Comparison of ENCODE assay signal across 16 cellular contexts in genomic region chr2:128277961-128278681, GRCh38. TPM values are rescaled to one million over a fixed set of nuclear protein-coding genes. Genes with fewer than 3 reads are reported as not detected.
DNase-seq lines count a peak whose midpoint lies in the region; ATAC-seq and TF ChIP-seq lines count a peak whose summit lies in the region.
"Had no signal": no experiment of that assay in that cellular context is flagged by ENCODE, and none has a peak within 500 bp of the region (broad histone marks: within the 10 kb centered on the region; RNA-seq: fewer than 3 reads in every experiment).

No MANE protein-coding gene starts in this region.

- H3K36me3 ChIP-seq in neuronal stem cell (replicated peaks in 1 of 2; ENCODE audit: control insufficient read depth in 2 of 2, insufficient read depth in 2 of 2, low read length in 2 of 2): peaks cover 10 to 90% of the 10 kb centered on the region in 2 donors
- H3K36me3 ChIP-seq in aorta (ENCODE audit: control insufficient read depth in 1 of 2, insufficient read depth in 2 of 2, low read length in 1 of 2): no peaks in the 10 kb centered on the region
- H3K36me3 ChIP-seq in SK-N-SH (replicated peaks in 1 of 2; ENCODE audit: control insufficient read depth in 1 of 2, insufficient read depth in 2 of 2, low read length in 1 of 2): peaks cover 0 to 9% of the 10 kb centered on the region in 2 experiments
- H3K36me3 ChIP-seq: neural progenitor cell had no signal

- no peak for ATAC-seq in left ventricle myocardium superior
- no peak for ATAC-seq in aorta (ENCODE audit: low FRiP score)
- ATAC-seq: CD8-positive, alpha-beta T cell; K562; stimulated activated memory B cell treated with anti-CD40 and anti-IgM and Interleukin-4, amounts not matched to agents 10 μg/mL and 1 μg/mL and 100 μg/mL, for 72 hours had no signal

- no peak for TF ChIP-seq CTCF in SK-N-SH (IDR thresholded peaks at IDR 0.05)

- H3K27ac ChIP-seq in neuronal stem cell (replicated peaks; ENCODE audit: low read length) (no peak overlapping the region), aorta (ENCODE audit: low read depth in 1 of 2, low read length in 2 of 2) (no peak overlapping the region), SK-N-SH (ENCODE audit: low read depth in 2 of 2, low read length in 1 of 2) (no peak overlapping the region)
- H3K27ac ChIP-seq: neural progenitor cell had no signal

- CTCF ChIA-PET in SK-N-SH (lab: Yijun Ruan, JAX): interaction anchor here (0.7 to 2.1 kb wide), 2 partner anchors 10 to 23 kb away, joined by 3 to 5 read pairs; no protein-coding TSS in a partner anchor

- no peak overlapping the region for H3K23ac ChIP-seq in neuronal stem cell (ENCODE audit: low read depth, low read length, poor library complexity)

- TF ChIP-seq RAD21 in SK-N-SH (IDR thresholded peaks at IDR 0.05; ENCODE audit: low read length): no peak

- intact Hi-C loops in left ventricle myocardium superior (cut with micrococcal nuclease): no loop called here
- intact Hi-C loops in cardiac septum (cut with DNase I): no loop called here
- intact Hi-C loops in aorta (cut with DNase I): no loop called here

- WGBS in neuronal stem cell (ENCODE audit: extremely low coverage in 2 of 2, insufficient read length in 2 of 2, insufficient replicate concordance in 1 of 2), 2 donors: no CpG with 5 or more reads among the region's 14 CpGs
- 88 to 90% methylated on average over 14 of the region's 14 CpGs for WGBS in aorta, 2 donors
- WGBS in SK-N-SH (ENCODE audit: low lambda C conversion rate): 87% methylated on average over 8 of the region's 14 CpGs

- no peak overlapping the region for H4K8ac ChIP-seq in neuronal stem cell (ENCODE audit: low read depth, low read length)

- H3K4ac ChIP-seq in neuronal stem cell (ENCODE audit: low read length): no peak overlapping the region

- peaks cover 0 to 2% (median 0%) of the 10 kb centered on the region in 3 experiments for H3K27me3 ChIP-seq in neuronal stem cell (ENCODE audit: control insufficient read depth in 3 of 3, insufficient read depth in 3 of 3, low read depth in 1 of 3, low read length in 3 of 3)
- no peaks in the 10 kb centered on the region for H3K27me3 ChIP-seq in aorta (ENCODE audit: control insufficient read depth in 1 of 2, insufficient read depth in 2 of 2, low read length in 1 of 2)
- H3K27me3 ChIP-seq in SK-N-SH (ENCODE audit: insufficient read depth): no peaks in the 10 kb centered on the region
- H3K27me3 ChIP-seq: neural progenitor cell had no signal

- no peak overlapping the region for H3K4me2 ChIP-seq in neuronal stem cell (ENCODE audit: insufficient read depth, low read length, poor library complexity, severe bottlenecking)
- no peak overlapping the region for H3K4me2 ChIP-seq in SK-N-SH
- H3K4me2 ChIP-seq: neural progenitor cell had no signal

- H2AFZ ChIP-seq in neuronal stem cell (ENCODE audit: low read length): no peak overlapping the region
- H2AFZ ChIP-seq in SK-N-SH (ENCODE audit: low read depth): no peak overlapping the region
- H2AFZ ChIP-seq: neural progenitor cell had no signal

- H3K9ac ChIP-seq in neuronal stem cell (ENCODE audit: low read depth, low read length, poor library complexity) (no peak overlapping the region), SK-N-SH (no peak overlapping the region)
- H3K9ac ChIP-seq: neural progenitor cell had no signal

- no peak overlapping the region for H2BK12ac ChIP-seq in neuronal stem cell (ENCODE audit: low read length)

- H3K79me2 ChIP-seq in SK-N-SH (ENCODE audit: insufficient read depth): no peaks in the 10 kb centered on the region

- no peak overlapping the region for H3K14ac ChIP-seq in neuronal stem cell (ENCODE audit: low read length)

- DNase-seq in left ventricle myocardium superior (peak; percentile 20), cardiac septum (ENCODE audit: low spot score) (no peak), islet precursor cell (peak; percentile 50), neuronal stem cell (ENCODE audit: low spot score) (no peak), aorta (peak; percentile 46 to 67), SK-N-SH (no peak), erythroblast (lab: John Stamatoyannopoulos, UW) (no peak), kidney tubule cell (ENCODE audit: low spot score) (no peak)
- DNase-seq: activated CD4-positive, alpha-beta T cell treated with anti-CD3 and anti-CD28 coated beads for 48 hours; activated gamma-delta T cell treated with Interleukin-2 at 50 U/mL for 16 hours; CD8-positive, alpha-beta T cell; DND-41; NCI-H187 treated with DMSO at 0.1 percent for 48 hours had no signal

- no peaks in the 10 kb centered on the region for H4K20me1 ChIP-seq in SK-N-SH (ENCODE audit: insufficient read depth)

- no peak overlapping the region for H2AK5ac ChIP-seq in neuronal stem cell (ENCODE audit: low read depth, low read length)

- peak overlapping the region; percentile 78 for H3K18ac ChIP-seq in neuronal stem cell (ENCODE audit: low read length)

- H2BK15ac ChIP-seq in neuronal stem cell (ENCODE audit: low read length): no peak overlapping the region

- H3K4me3 ChIP-seq in neuronal stem cell (ENCODE audit: low read length in 2 of 2) (no peak overlapping the region), aorta (ENCODE audit: low read length in 2 of 2) (no peak overlapping the region), SK-N-SH (ENCODE audit: low read depth in 2 of 2, low read length in 1 of 2) (no peak overlapping the region)
- H3K4me3 ChIP-seq: K562, neural progenitor cell had no signal

- no peak overlapping the region for H2BK120ac ChIP-seq in neuronal stem cell (ENCODE audit: low read depth, low read length)

- peaks cover 0 to 3% of the 10 kb centered on the region in 2 donors for H3K4me1 ChIP-seq in neuronal stem cell (ENCODE audit: control insufficient read depth in 2 of 2, insufficient read depth in 1 of 2, low read depth in 1 of 2, low read length in 2 of 2)
- no peaks in the 10 kb centered on the region for H3K4me1 ChIP-seq in aorta (ENCODE audit: control insufficient read depth in 1 of 2, insufficient read depth in 2 of 2, low read length in 2 of 2)
- peaks cover 0 to 34% of the 10 kb centered on the region in 2 experiments; a peak in 1 of 4 replicates for H3K4me1 ChIP-seq in SK-N-SH (ENCODE audit: control insufficient read depth in 1 of 2, insufficient read depth in 2 of 2, low read depth in 1 of 2, low read length in 1 of 2)
- H3K4me1 ChIP-seq: neural progenitor cell had no signal

- POLR2A ChIA-PET in SK-N-SH (lab: Yijun Ruan, JAX): no interaction called here

- H3F3A ChIP-seq in SK-N-SH (replicated peaks; ENCODE audit: insufficient read depth): no peaks in the 10 kb centered on the region

- H3K9me3 ChIP-seq in neuronal stem cell (replicated peaks in 1 of 2; ENCODE audit: control insufficient read depth in 2 of 2, insufficient read depth in 1 of 2, low read depth in 1 of 2, low read length in 2 of 2) (peaks cover 8 to 21% of the 10 kb centered on the region in 2 donors), aorta (ENCODE audit: control insufficient read depth, low read length) (peaks cover 2% of the 10 kb centered on the region), SK-N-SH (no peaks in the 10 kb centered on the region)

- H4K91ac ChIP-seq in neuronal stem cell (ENCODE audit: low read depth, low read length, poor library complexity): no peak overlapping the region

- peaks cover 35% of the 10 kb centered on the region for H3K79me1 ChIP-seq in neuronal stem cell (ENCODE audit: low read depth, low read length)

- no peak overlapping the region for H2BK5ac ChIP-seq in neuronal stem cell (ENCODE audit: low read length)

- no peaks in the 10 kb centered on the region for H3K9me2 ChIP-seq in SK-N-SH

- no peak for TF ChIP-seq EP300 in SK-N-SH (IDR thresholded peaks at IDR 0.05; ENCODE audit: borderline replicate concordance in 1 of 2, low read depth in 1 of 2, low read length in 1 of 2)

- no peak for TF ChIP-seq POLR2A in erythroblast (IDR thresholded peaks at IDR 0.05; ENCODE audit: low read length)

TF ChIP-seq in SK-N-SH, 30 proteins besides CTCF, POLR2A, EP300 and RAD21:
- TF ChIP-seq ELF1 (IDR thresholded peaks at IDR 0.05): no peak
- TF ChIP-seq MAX (IDR thresholded peaks at IDR 0.05; ENCODE audit: low read depth): no peak
- TF ChIP-seq YY1 (IDR thresholded peaks at IDR 0.05; ENCODE audit: low read depth): no peak
- TF ChIP-seq TEAD4 (IDR thresholded peaks at IDR 0.05; ENCODE audit: borderline replicate concordance, insufficient read depth): no peak
- TF ChIP-seq RCOR1 (IDR thresholded peaks at IDR 0.05; ENCODE audit: low read length): no peak
- no peak for TF ChIP-seq ZBTB33 (IDR thresholded peaks at IDR 0.05; ENCODE audit: borderline replicate concordance, low read depth)
- no peak for TF ChIP-seq FOSL2 (IDR thresholded peaks at IDR 0.05; ENCODE audit: borderline replicate concordance, low read depth)
- no peak for TF ChIP-seq GABPA (IDR thresholded peaks at IDR 0.05; ENCODE audit: low read depth)

RNA-seq across cellular contexts. Expression of gene HS6ST1, which starts 40.5 kb away (rescaled TPM):
- total RNA-seq in left ventricle myocardium superior (35.2 TPM), cardiac septum (14.4 TPM), aorta (10 to 100 TPM; 14.7 to 17.4 TPM)
- 32.8 TPM for polyA plus RNA-seq in neuronal stem cell (2013, experiment 1 of 2)
- 32.8 TPM for polyA plus RNA-seq in neuronal stem cell (2013, experiment 2 of 2)
- polyA plus RNA-seq in aorta (1 to 10 TPM; 3.0 to 3.1 TPM), SK-N-SH (2012; rRNA removed) (5.2 and 5.9 TPM in 2 replicates)
- 2.9 and 4.9 TPM in 2 replicates for polyA plus RNA-seq in SK-N-SH (2012; cell fraction: cytosol; rRNA removed)
- polyA plus RNA-seq in SK-N-SH (2012; cell fraction: nucleus; rRNA removed): 3.4 and 3.8 TPM in 2 replicates

Comparison
In these comparisons a context has a peak if more than half of its experiments do, and no peak if none do; other contexts are left out.
1. DNase-seq: peak in left ventricle myocardium superior (single experiment), islet precursor cell (single experiment) and aorta (2 of 2); none in cardiac septum (single experiment), neuronal stem cell (single experiment), SK-N-SH (single experiment), erythroblast (0 of 2) and kidney tubule cell (single experiment).